ENCODE assay signal across 13 cellular contexts in genomic region chr4:23022032-23022431, GRCh38.
DNase-seq lines count a peak whose midpoint lies in the region; ATAC-seq, FAIRE-seq and TF ChIP-seq lines count a peak whose summit lies in the region.
"Had no signal": no experiment of that assay in that cellular context is flagged by ENCODE, and none has a peak within 500 bp of the region (broad histone marks: within the 10 kb centered on the region; RNA-seq: fewer than 3 reads in every experiment).

No MANE protein-coding gene starts in this region.

- no peaks in the 10 kb centered on the region for H3K4me1 ChIP-seq in gastrocnemius medialis
- H3K4me1 ChIP-seq: sigmoid colon had no signal

- no peaks in the 10 kb centered on the region for H3K36me3 ChIP-seq in gastrocnemius medialis
- H3K36me3 ChIP-seq: sigmoid colon had no signal

- H3K9me3 ChIP-seq in gastrocnemius medialis, result no peaks in the 10 kb centered on the region
- H3K9me3 ChIP-seq: sigmoid colon had no signal

- H3K27ac ChIP-seq in gastrocnemius medialis, result no peak overlapping the region
- H3K27ac ChIP-seq: sigmoid colon had no signal

- FAIRE-seq in D721Med (lab: Jason Lieb, UNC), result no peak

- intact Hi-C loops in gastrocnemius medialis (cut with DNase I; ENCODE audit: low total_unique reads), result no loop called here

- ATAC-seq in gastrocnemius medialis (peak; percentile 26 to 56), HG02571 (IDR thresholded peaks at IDR 0.05; ENCODE audit: unreplicated experiment) (no peak)
- ATAC-seq: T-cell had no signal

- no peak overlapping the region for H3K4me3 ChIP-seq in fibroblast of villous mesenchyme (ENCODE audit: low read depth, low read length)
- H3K4me3 ChIP-seq in gastrocnemius medialis, result no peak overlapping the region
- H3K4me3 ChIP-seq: sigmoid colon had no signal

- no peaks in the 10 kb centered on the region for H3K27me3 ChIP-seq in gastrocnemius medialis
- H3K27me3 ChIP-seq: sigmoid colon had no signal

- TF ChIP-seq CTCF in fibroblast of villous mesenchyme (IDR thresholded peaks at IDR 0.05; ENCODE audit: insufficient read depth, low read depth, low read length), result no peak
- no peak for TF ChIP-seq CTCF in gastrocnemius medialis (IDR thresholded peaks at IDR 0.05 in 4 of 5, conservative IDR thresholded peaks at IDR 0.05 in 1 of 5)
- no peak for TF ChIP-seq CTCF in D721Med (IDR thresholded peaks at IDR 0.05; ENCODE audit: insufficient read depth, missing control alignments)

- DNase-seq in EL, result peak; percentile 93
- DNase-seq in SK-MEL-5 (ENCODE audit: low read depth, low spot score), result peak; percentile 60
- DNase-seq in fibroblast of villous mesenchyme (ENCODE audit: low read depth), result peak; percentile 47
- DNase-seq in gastrocnemius medialis, result no peak
- DNase-seq in NCI-H345 (lab: John Stamatoyannopoulos, UW), result no peak
- no peak for DNase-seq in D721Med (ENCODE audit: insufficient read length, low spot score)
- DNase-seq in germinal center (ENCODE audit: low spot score), result no peak
- DNase-seq: DND-41, Kasumi-1, NCI-H748 treated with DMSO at 0.1 percent for 48 hours, sigmoid colon, T-cell had no signal

- no peak for TF ChIP-seq POLR2A in gastrocnemius medialis (IDR thresholded peaks at IDR 0.05)

- in situ Hi-C loops in SK-MEL-5 (cut with HindIII; ENCODE audit: low pct_unique_long_range_greater_than_20kb, low sequenced_read_pairs), result no loop called here
- in situ Hi-C loops in gastrocnemius medialis (cut with MboI; ENCODE audit: low sequenced_read_pairs in 4 of 4), result no loop called here

Comparison
In these comparisons a context has a peak if more than half of its experiments do, and no peak if none do; other contexts are left out.
1. DNase-seq: peak in EL (single experiment), SK-MEL-5 (single experiment) and fibroblast of villous mesenchyme (single experiment); none in gastrocnemius medialis (0 of 2), NCI-H345 (single experiment), D721Med (single experiment) and germinal center (single experiment).